Comparison of ENCODE assay signal across 9 cellular contexts in genomic region chr7:1567893-1568292, GRCh38. TPM values are rescaled to one million over a fixed set of nuclear protein-coding genes. Genes with fewer than 3 reads are reported as not detected.
DNase-seq lines count a peak whose midpoint lies in the region; ATAC-seq and TF ChIP-seq lines count a peak whose summit lies in the region.
"Had no signal": no experiment of that assay in that cellular context is flagged by ENCODE, and none has a peak within 500 bp of the region (broad histone marks: within the 10 kb centered on the region; RNA-seq: fewer than 3 reads in every experiment).

No MANE protein-coding gene starts in this region.

- no peak for TF ChIP-seq POLR2A in Peyer's patch (IDR thresholded peaks at IDR 0.05)

- no peak for TF ChIP-seq CTCF in Peyer's patch (IDR thresholded peaks at IDR 0.05)

- H3K9me3 ChIP-seq in Peyer's patch: no peaks in the 10 kb centered on the region

- H3K27me3 ChIP-seq in Peyer's patch: no peaks in the 10 kb centered on the region

- peaks cover 0 to 31% (median 9%) of the 10 kb centered on the region in 4 donors for H3K4me1 ChIP-seq in Peyer's patch

- H3K27ac ChIP-seq in Peyer's patch: peak overlapping the region in 3 of 4 donors; percentile 63 to 97 (median 85)
- H3K27ac ChIP-seq in epithelial cell of prostate: peak overlapping the region; percentile 49

- peak overlapping the region in 1 of 4 donors; percentile 97 for H3K4me3 ChIP-seq in Peyer's patch

- peaks cover 0 to 5% (median 0%) of the 10 kb centered on the region in 3 donors for H3K36me3 ChIP-seq in Peyer's patch

- DNase-seq in EL (peak; percentile 43), Peyer's patch (peak in 1 of 3 donors; percentile 51), epithelial cell of prostate (ENCODE audit: low read depth, low spot score) (no peak), renal cortical epithelial cell (ENCODE audit: low read depth) (peak; percentile 90), NCI-H2107 treated with DMSO at 0.1 percent for 48 hours (lab: John Stamatoyannopoulos, UW; ENCODE audit: unreplicated experiment) (no peak), midbrain (lab: John Stamatoyannopoulos, UW) (no peak), Kasumi-1 (lab: John Stamatoyannopoulos, UW) (no peak)
- DNase-seq: stimulated activated CD8-positive, alpha-beta memory T cell treated with anti-CD3 and anti-CD28 coated beads, Interleukin-4, amount 100 ng/mL, for 48 hours had no signal

- no peak for ATAC-seq in HG02571 (IDR thresholded peaks at IDR 0.05; ENCODE audit: unreplicated experiment)

RNA-seq across cellular contexts. Expression of gene PSMG3, which starts 1.9 kb away (rescaled TPM):
- total RNA-seq in Peyer's patch: 10 to 100 TPM; 33.0 to 67.5 (median 47.7) TPM
- total RNA-seq in renal cortical epithelial cell: 12.2 and 41.7 TPM in 2 replicates

RNA-seq across cellular contexts. Expression of gene TMEM184A, which starts 11.9 kb away (rescaled TPM):
- total RNA-seq in Peyer's patch (100 to 1,000 TPM in 3 of 4 donors, 10 to 100 TPM in 1; 41.3 to 161 (median 151) TPM), renal cortical epithelial cell (2.6 and 4.3 TPM in 2 replicates)

RNA-seq across cellular contexts. Expression of gene MAFK, which starts 37.4 kb away (rescaled TPM):
- 10 to 100 TPM; 32.9 to 80.2 (median 55.0) TPM for total RNA-seq in Peyer's patch
- total RNA-seq in renal cortical epithelial cell: 21.9 and 40.7 TPM in 2 replicates

Comparison
In these comparisons a context has a peak if more than half of its experiments do, and no peak if none do; other contexts are left out.
1. DNase-seq: peak in EL (single experiment) and renal cortical epithelial cell (single experiment); none in epithelial cell of prostate (single experiment), NCI-H2107 treated with DMSO at 0.1 percent for 48 hours (single experiment), midbrain (single experiment) and Kasumi-1 (0 of 2).